8 cellular contexts compared by ENCODE assay signal in the genomic region with DNA sequence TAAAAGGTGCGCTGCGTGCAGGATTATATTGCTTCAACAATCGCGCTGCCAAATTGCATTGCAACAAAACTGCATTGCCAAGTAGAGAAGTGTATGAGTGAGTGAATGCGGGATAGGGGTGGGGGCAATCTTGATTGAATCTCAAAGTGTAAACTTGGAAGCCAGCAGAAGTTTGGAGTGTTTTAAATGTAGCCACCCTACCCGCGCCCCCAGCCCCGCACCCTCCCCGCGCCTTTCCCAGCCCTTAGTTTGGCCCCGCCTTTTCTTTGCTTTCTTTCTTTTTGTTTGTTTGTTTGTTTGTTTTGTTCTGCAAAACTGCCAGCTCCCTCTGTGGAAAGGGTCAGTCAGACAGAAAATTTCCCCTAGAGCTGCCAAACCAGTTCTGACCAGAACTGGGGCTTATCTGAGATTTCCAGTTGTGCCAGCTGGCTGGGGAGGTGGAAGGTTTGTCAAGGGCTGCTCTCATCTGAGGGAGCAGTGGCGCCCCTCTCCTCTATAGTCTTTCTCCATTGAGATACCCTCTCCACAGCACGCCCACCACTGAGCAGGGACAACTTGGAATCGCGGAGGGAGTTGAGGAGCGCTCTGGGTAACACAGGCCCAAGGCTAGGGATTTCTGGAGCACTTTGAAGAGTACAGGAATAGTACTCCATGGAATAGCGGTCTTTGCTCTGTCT. TPM values are rescaled to one million over a fixed set of nuclear protein-coding genes. Genes with fewer than 3 reads are reported as not detected.
DNase-seq lines count a peak whose midpoint lies in the region; ATAC-seq and TF ChIP-seq lines count a peak whose summit lies in the region.

No MANE protein-coding gene starts in this region.

- peak; percentile 15; the same call in 2 of the 3 replicates for ATAC-seq in DND-41 (ENCODE audit: insufficient read depth, low read depth)
- ATAC-seq in GM21786 (IDR thresholded peaks at IDR 0.05; ENCODE audit: unreplicated experiment) = no peak
- no peak for ATAC-seq in HG03439 (IDR thresholded peaks at IDR 0.05; ENCODE audit: unreplicated experiment)
- no peak for ATAC-seq in HG03095 (IDR thresholded peaks at IDR 0.05; ENCODE audit: unreplicated experiment)

- no peaks in the 10 kb centered on the region for H3K9me3 ChIP-seq in DND-41 (ENCODE audit: insufficient read depth, low read length, severe bottlenecking)
- H3K9me3 ChIP-seq in OCI-LY7 (ENCODE audit: low read length) = no peaks in the 10 kb centered on the region

- H3K4me1 Mint-ChIP-seq in glutamatergic neuron (ENCODE audit: low read depth, unreplicated experiment) (peaks cover 8% of the 10 kb centered on the region), progenitor cell of endocrine pancreas (ENCODE audit: low read depth) (peaks cover 36% of the 10 kb centered on the region)

- H3K36me3 Mint-ChIP-seq in glutamatergic neuron (ENCODE audit: unreplicated experiment) (peaks cover 6% of the 10 kb centered on the region), progenitor cell of endocrine pancreas (ENCODE audit: insufficient read depth) (peaks cover 5% of the 10 kb centered on the region)

- CTCF ChIA-PET in OCI-LY7 (lab: Charles Lee; ENCODE audit: unreplicated experiment) = no interaction called here

- peak overlapping the region; percentile 99 for H3K4me3 Mint-ChIP-seq in glutamatergic neuron (ENCODE audit: unreplicated experiment)
- peak overlapping the region; percentile 100 for H3K4me3 Mint-ChIP-seq in progenitor cell of endocrine pancreas (ENCODE audit: low read depth)

- peaks cover 5% of the 10 kb centered on the region; the same call in 1 of the 2 replicates for H4K20me1 ChIP-seq in DND-41 (ENCODE audit: insufficient read depth, low read length)
- no peaks in the 10 kb centered on the region for H4K20me1 ChIP-seq in OCI-LY7 (ENCODE audit: insufficient read depth, low read length)

- H3K9me3 Mint-ChIP-seq in glutamatergic neuron (ENCODE audit: unreplicated experiment) = peaks cover 11% of the 10 kb centered on the region
- no peaks in the 10 kb centered on the region for H3K9me3 Mint-ChIP-seq in progenitor cell of endocrine pancreas (ENCODE audit: low read depth)

- TF ChIP-seq CTCF in DND-41 (IDR thresholded peaks at IDR 0.05; ENCODE audit: borderline replicate concordance, extremely low read depth, low read length, poor library complexity, severe bottlenecking) (no peak), OCI-LY7 (conservative IDR thresholded peaks at IDR 0.05; ENCODE audit: low read length) (no peak), glutamatergic neuron (IDR thresholded peaks at IDR 0.05; ENCODE audit: partially characterized antibody, unreplicated experiment) (no peak), progenitor cell of endocrine pancreas (IDR thresholded peaks at IDR 0.05; ENCODE audit: unreplicated experiment) (no peak)

- H3K4me2 ChIP-seq in DND-41 (ENCODE audit: insufficient read depth, low read length) (peak overlapping the region; percentile 95), OCI-LY7 (ENCODE audit: low read length) (peak overlapping the region; percentile 39; the same call in 1 of the 2 replicates)

- H3K27me3 Mint-ChIP-seq in glutamatergic neuron (ENCODE audit: unreplicated experiment) (peaks cover 11% of the 10 kb centered on the region), progenitor cell of endocrine pancreas (peaks cover 5% of the 10 kb centered on the region)

- H3K4me3 ChIP-seq in DND-41 (ENCODE audit: low read depth in 1 of 2, low read length in 2 of 2) = peak overlapping the region; percentile 92 to 96
- H3K4me3 ChIP-seq in OCI-LY7 (ENCODE audit: low read depth, low read length, poor library complexity, severe bottlenecking) = no peak overlapping the region

- H3K9ac ChIP-seq in DND-41 (ENCODE audit: low read depth, low read length) = peak overlapping the region; percentile 76

- no TSS peak for BruUV-seq in OCI-LY7 (replicated peaks; lab: Mats Ljungman, UMichigan)

- peak overlapping the region; percentile 98 for H2AFZ ChIP-seq in DND-41 (ENCODE audit: low read depth, low read length)
- H2AFZ ChIP-seq in OCI-LY7 (ENCODE audit: low read length) = no peak overlapping the region

- H3K27me3 ChIP-seq in DND-41 (ENCODE audit: insufficient read depth, low read length, poor library complexity) = no peaks in the 10 kb centered on the region

- peaks cover 35% of the 10 kb centered on the region for H3K36me3 ChIP-seq in DND-41 (ENCODE audit: insufficient read depth, low read length)
- no peaks in the 10 kb centered on the region for H3K36me3 ChIP-seq in OCI-LY7 (ENCODE audit: insufficient read depth, low read length)

- H3K4me1 ChIP-seq in DND-41 (ENCODE audit: insufficient read depth, low read length) = peaks cover 51% of the 10 kb centered on the region
- H3K4me1 ChIP-seq in OCI-LY7 (ENCODE audit: insufficient read depth, low read length, poor library complexity, severe bottlenecking) = peaks cover 30% of the 10 kb centered on the region

- POLR2A ChIA-PET in OCI-LY7 (lab: Charles Lee) = no interaction called here

- peak overlapping the region; percentile 79 for H3K27ac ChIP-seq in DND-41 (ENCODE audit: low read length)
- no peak overlapping the region for H3K27ac ChIP-seq in OCI-LY7 (ENCODE audit: low read depth, low read length, poor library complexity, severe bottlenecking)

- intact Hi-C loops in OCI-LY7 (cut with micrococcal nuclease; ENCODE audit: unreplicated experiment) = no loop called here

- peak overlapping the region; percentile 94 for H3K27ac Mint-ChIP-seq in glutamatergic neuron (ENCODE audit: unreplicated experiment)
- H3K27ac Mint-ChIP-seq in progenitor cell of endocrine pancreas = peak overlapping the region; percentile 65

- H3K79me2 ChIP-seq in DND-41 (ENCODE audit: insufficient read depth, low read length) (peaks cover 46% of the 10 kb centered on the region), OCI-LY7 (ENCODE audit: insufficient read depth, low read depth, low read length) (no peaks in the 10 kb centered on the region)

- DNase-seq in DND-41 (peak; percentile 17), OCI-LY7 (ENCODE audit: low spot score) (no peak), glutamatergic neuron (peak; percentile 25), progenitor cell of endocrine pancreas (ENCODE audit: low spot score, unreplicated experiment) (no peak)
- no peak for DNase-seq in effector CD8-positive, alpha-beta T cell (lab: John Stamatoyannopoulos, UW)

- no peaks in the 10 kb centered on the region for H3K9me2 ChIP-seq in OCI-LY7 (ENCODE audit: insufficient read depth, low read length)

RNA-seq across cellular contexts. Expression of a gene that starts 0.7 kb away (rescaled TPM):
- not detected in 2 replicates for total RNA-seq in OCI-LY7 (2014; rRNA removed; shearing (Covaris generic))
- total RNA-seq in OCI-LY7 (2022) = not detected in 2 replicates
- total RNA-seq in glutamatergic neuron (ENCODE audit: unreplicated experiment) = 34.8 TPM
- 14.5 and 23.9 TPM in 2 replicates for total RNA-seq in progenitor cell of endocrine pancreas

Comparison
In these comparisons a context has a peak if more than half of its experiments do, and no peak if none do; other contexts are left out.
1. DNase-seq: peak in DND-41 (single experiment) and glutamatergic neuron (single experiment); none in OCI-LY7 (single experiment), progenitor cell of endocrine pancreas (single experiment) and effector CD8-positive, alpha-beta T cell (single experiment).
2. RNA of a gene that starts 0.7 kb away (total RNA-seq): 34.8 TPM in glutamatergic neuron (single experiment) and 14.5 to 23.9 TPM in progenitor cell of endocrine pancreas; not detected in OCI-LY7; every median in the first group is over 10 times any median in the second.